ENCODE assay signal across 18 cellular contexts in genomic region chr20:19433371-19434316, GRCh38.
DNase-seq lines count a peak whose midpoint lies in the region; ATAC-seq and TF ChIP-seq lines count a peak whose summit lies in the region.
"Had no signal": no experiment of that assay in that cellular context is flagged by ENCODE, and none has a peak within 500 bp of the region (broad histone marks: within the 10 kb centered on the region; RNA-seq: fewer than 3 reads in every experiment).

No MANE protein-coding gene starts in this region.

- H3K27me3 ChIP-seq in skeletal muscle tissue (ENCODE audit: control insufficient read depth in 3 of 3, insufficient read depth in 3 of 3, low read length in 3 of 3) = no peaks in the 10 kb centered on the region
- H3K27me3 ChIP-seq in SK-N-SH (ENCODE audit: insufficient read depth) = peaks cover 9% of the 10 kb centered on the region; the same call in 1 of the 2 replicates
- H3K27me3 ChIP-seq: MG63, transverse colon had no signal

- DNase-seq in Daoy (ENCODE audit: low read depth) (peak; percentile 68), cardiac fibroblast (ENCODE audit: low read depth in 2 of 2) (peak; percentile 48 to 78), DMS114 treated with DMSO at 0.1 percent for 48 hours (lab: John Stamatoyannopoulos, UW; ENCODE audit: unreplicated experiment) (no peak), head of caudate nucleus (no peak), SK-N-SH (no peak)
- DNase-seq: activated effector memory CD4-positive, alpha-beta T cell treated with anti-CD3 and anti-CD28 coated beads, Interleukin-2, amount 50 U/mL, for 16 hours; C1 segment of cervical spinal cord; DND-41; MG63; NCI-H2107; NCI-H774; retina; stimulated activated CD8-positive, alpha-beta memory T cell treated with anti-CD3 and anti-CD28 coated beads, Interleukin-4, amount 100 ng/mL, for 48 hours; transverse colon; WERI-Rb-1 had no signal

- no peak for TF ChIP-seq EP300 in SK-N-SH (IDR thresholded peaks at IDR 0.05; ENCODE audit: borderline replicate concordance in 1 of 2, low read depth in 1 of 2, low read length in 1 of 2)

- H4K20me1 ChIP-seq in SK-N-SH (ENCODE audit: insufficient read depth) = no peaks in the 10 kb centered on the region

- no peak overlapping the region for H3K4me2 ChIP-seq in SK-N-SH

- H2AFZ ChIP-seq in SK-N-SH (ENCODE audit: low read depth) = no peak overlapping the region

- H3K9ac ChIP-seq in skeletal muscle tissue (ENCODE audit: low read depth in 1 of 3, low read length in 3 of 3) (no peak overlapping the region), SK-N-SH (no peak overlapping the region)

- intact Hi-C loops in head of caudate nucleus (cut with DNase I) = no loop called here

- no peaks in the 10 kb centered on the region for H3K79me2 ChIP-seq in SK-N-SH (ENCODE audit: insufficient read depth)

- H3K4me3 ChIP-seq in cardiac fibroblast (replicated peaks in 1 of 2; ENCODE audit: low read depth in 2 of 2, low read length in 2 of 2) = no peak overlapping the region
- no peak overlapping the region for H3K4me3 ChIP-seq in skeletal muscle tissue (ENCODE audit: low read length in 3 of 3)
- H3K4me3 ChIP-seq in SK-N-SH (ENCODE audit: low read depth in 2 of 2, low read length in 1 of 2) = no peak overlapping the region
- H3K4me3 ChIP-seq: MG63, transverse colon had no signal

- H3K4me1 ChIP-seq in skeletal muscle tissue (ENCODE audit: control insufficient read depth in 3 of 3, insufficient read depth in 3 of 3, low read length in 3 of 3) (peaks cover 19 to 36% (median 25%) of the 10 kb centered on the region in 3 donors), SK-N-SH (ENCODE audit: control insufficient read depth in 1 of 2, insufficient read depth in 2 of 2, low read depth in 1 of 2, low read length in 1 of 2) (no peaks in the 10 kb centered on the region; a peak in 1 of 4 replicates)

- H3K27ac ChIP-seq in skeletal muscle tissue (ENCODE audit: low read depth, low read length) (peak overlapping the region; percentile 0), SK-N-SH (ENCODE audit: low read depth in 2 of 2, low read length in 1 of 2) (no peak overlapping the region)
- H3K27ac ChIP-seq: transverse colon, WERI-Rb-1 had no signal

- H3K9me2 ChIP-seq in SK-N-SH = no peaks in the 10 kb centered on the region

- no peak for TF ChIP-seq RAD21 in SK-N-SH (IDR thresholded peaks at IDR 0.05; ENCODE audit: low read length)

- no peak for TF ChIP-seq CTCF in cardiac fibroblast (IDR thresholded peaks at IDR 0.05; ENCODE audit: low read depth, low read length)
- no peak for TF ChIP-seq CTCF in SK-N-SH (IDR thresholded peaks at IDR 0.05)

- H3K9me3 ChIP-seq in skeletal muscle tissue (ENCODE audit: control insufficient read depth in 3 of 3, low read length in 3 of 3) = no peaks in the 10 kb centered on the region
- no peaks in the 10 kb centered on the region for H3K9me3 ChIP-seq in SK-N-SH
- H3K9me3 ChIP-seq: MG63, transverse colon had no signal

- no peaks in the 10 kb centered on the region for H3F3A ChIP-seq in SK-N-SH (replicated peaks; ENCODE audit: insufficient read depth)

- 25% methylated on average over 10 of the region's 10 CpGs for WGBS in SK-N-SH (ENCODE audit: low lambda C conversion rate)

- ATAC-seq in HG02852 (IDR thresholded peaks at IDR 0.05; ENCODE audit: unreplicated experiment) (peak; percentile 65), HG02973 (IDR thresholded peaks at IDR 0.05; ENCODE audit: unreplicated experiment) (no peak)

- H3K36me3 ChIP-seq in skeletal muscle tissue (ENCODE audit: control insufficient read depth in 3 of 3, insufficient read depth in 3 of 3, low read length in 3 of 3) (no peaks in the 10 kb centered on the region), SK-N-SH (replicated peaks in 1 of 2; ENCODE audit: control insufficient read depth in 1 of 2, insufficient read depth in 2 of 2, low read length in 1 of 2) (no peaks in the 10 kb centered on the region)
- H3K36me3 ChIP-seq: MG63, transverse colon, WERI-Rb-1 had no signal

- CTCF ChIA-PET in SK-N-SH (lab: Yijun Ruan, JAX) = no interaction called here

- POLR2A ChIA-PET in SK-N-SH (lab: Yijun Ruan, JAX) = no interaction called here

TF ChIP-seq in SK-N-SH, 30 proteins besides CTCF, POLR2A, EP300 and RAD21:
- no peak for TF ChIP-seq TEAD4 (IDR thresholded peaks at IDR 0.05; ENCODE audit: borderline replicate concordance, insufficient read depth)
- no peak for TF ChIP-seq POLR2AphosphoS5 (IDR thresholded peaks at IDR 0.05; ENCODE audit: low read depth, low read length)
- TF ChIP-seq TAF1 (IDR thresholded peaks at IDR 0.05; ENCODE audit: borderline replicate concordance, low read depth, low read length) = no peak
TF ChIP-seq in SK-N-SH: peak in this region for 0.

Comparison
In these comparisons a context has a peak if more than half of its experiments do, and no peak if none do; other contexts are left out.
1. DNase-seq: peak in Daoy (single experiment) and cardiac fibroblast (2 of 2); none in DMS114 treated with DMSO at 0.1 percent for 48 hours (single experiment), head of caudate nucleus (0 of 42) and SK-N-SH (single experiment).